1 cellular context compared by ENCODE assay signal in the genomic region with DNA sequence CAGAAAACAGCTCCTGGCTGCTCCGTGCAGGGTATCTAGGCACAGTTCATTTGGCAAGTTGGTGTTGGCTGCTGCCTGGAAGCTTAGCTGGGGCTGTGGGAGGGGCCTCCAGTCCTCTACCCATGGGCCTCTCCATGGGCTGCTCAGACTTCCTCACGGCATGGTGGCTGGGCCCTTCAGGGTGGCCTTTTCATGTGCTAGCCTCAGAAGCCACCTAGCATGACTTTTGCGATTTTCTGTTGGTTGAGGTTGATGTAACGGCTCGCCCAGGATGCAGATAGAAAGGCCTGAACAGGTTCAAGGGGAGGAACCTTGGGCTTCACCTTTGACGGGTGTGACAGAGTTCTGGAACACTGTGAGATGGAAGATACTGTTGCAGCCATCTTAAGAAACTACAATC.
TF ChIP-seq lines count a peak whose summit lies in the region.

No MANE protein-coding gene starts in this region.

TF ChIP-seq in WTC11, 78 proteins besides CTCF, POLR2A, EP300 and RAD21 (continued from another document):
- TF ChIP-seq, protein P1, sequence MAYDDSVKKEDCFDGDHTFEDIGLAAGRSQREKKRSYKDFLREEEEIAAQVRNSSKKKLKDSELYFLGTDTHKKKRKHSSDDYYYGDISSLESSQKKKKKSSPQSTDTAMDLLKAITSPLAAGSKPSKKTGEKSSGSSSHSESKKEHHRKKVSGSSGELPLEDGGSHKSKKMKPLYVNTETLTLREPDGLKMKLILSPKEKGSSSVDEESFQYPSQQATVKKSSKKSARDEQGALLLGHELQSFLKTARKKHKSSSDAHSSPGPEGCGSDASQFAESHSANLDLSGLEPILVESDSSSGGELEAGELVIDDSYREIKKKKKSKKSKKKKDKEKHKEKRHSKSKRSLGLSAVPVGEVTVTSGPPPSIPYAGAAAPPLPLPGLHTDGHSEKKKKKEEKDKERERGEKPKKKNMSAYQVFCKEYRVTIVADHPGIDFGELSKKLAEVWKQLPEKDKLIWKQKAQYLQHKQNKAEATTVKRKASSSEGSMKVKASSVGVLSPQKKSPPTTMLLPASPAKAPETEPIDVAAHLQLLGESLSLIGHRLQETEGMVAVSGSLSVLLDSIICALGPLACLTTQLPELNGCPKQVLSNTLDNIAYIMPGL (CRISPR knock-in tag; IDR thresholded peaks at IDR 0.05) = no peak
- TF ChIP-seq ZNF219 (CRISPR knock-in tag; IDR thresholded peaks at IDR 0.05; ENCODE audit: borderline replicate concordance) = no peak
- TF ChIP-seq, protein P2, sequence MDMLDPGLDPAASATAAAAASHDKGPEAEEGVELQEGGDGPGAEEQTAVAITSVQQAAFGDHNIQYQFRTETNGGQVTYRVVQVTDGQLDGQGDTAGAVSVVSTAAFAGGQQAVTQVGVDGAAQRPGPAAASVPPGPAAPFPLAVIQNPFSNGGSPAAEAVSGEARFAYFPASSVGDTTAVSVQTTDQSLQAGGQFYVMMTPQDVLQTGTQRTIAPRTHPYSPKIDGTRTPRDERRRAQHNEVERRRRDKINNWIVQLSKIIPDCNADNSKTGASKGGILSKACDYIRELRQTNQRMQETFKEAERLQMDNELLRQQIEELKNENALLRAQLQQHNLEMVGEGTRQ (CRISPR knock-in tag; IDR thresholded peaks at IDR 0.05) = no peak
